In the genomic region with DNA sequence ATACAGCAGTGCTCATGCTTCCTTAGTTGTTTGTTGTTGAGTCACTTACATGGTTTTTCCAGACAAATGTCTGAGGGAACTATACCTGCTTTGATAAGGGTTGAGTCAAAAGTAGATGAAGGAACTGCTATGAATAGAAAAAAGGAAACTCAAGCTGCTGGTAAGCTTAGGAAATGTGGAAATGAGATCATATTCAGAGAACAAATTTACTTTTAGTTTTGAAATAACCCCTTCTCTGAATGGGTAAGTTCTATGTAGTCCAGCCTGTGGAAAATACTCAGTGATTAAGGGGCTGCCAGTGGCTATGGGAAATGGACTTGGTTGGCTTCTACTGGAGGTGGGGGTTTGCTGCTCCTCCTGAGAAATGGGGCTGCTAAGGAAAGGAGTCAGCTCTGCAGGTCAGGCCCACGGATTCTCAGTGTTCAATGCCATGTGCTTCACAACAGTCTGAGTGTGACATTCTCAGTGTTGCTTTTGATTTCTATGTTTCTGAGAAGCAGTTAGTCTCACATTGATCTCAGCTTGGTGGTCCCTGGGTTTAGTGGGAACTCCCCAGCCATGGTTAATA, we compare ENCODE assay signal across 8 cellular contexts. TPM values are rescaled to one million over a fixed set of nuclear protein-coding genes. Genes with fewer than 3 reads are reported as not detected.
A peak's percentile ranks its signal among the peaks of the same experiment; 100 is the strongest.
DNase-seq lines count a peak whose midpoint lies in the region; ATAC-seq, FAIRE-seq and TF ChIP-seq lines count a peak whose summit lies in the region.

No MANE protein-coding gene starts in this region.

- H2BK20ac ChIP-seq in H1 (ENCODE audit: low read length): no peak overlapping the region

- no peak overlapping the region for H3K27ac ChIP-seq in H1 (ENCODE audit: low read depth, low read length)

- no peak for TF ChIP-seq RAD21 in H1 (IDR thresholded peaks at IDR 0.05 in 1 of 2, conservative IDR thresholded peaks at IDR 0.05 in 1 of 2; ENCODE audit: low read depth in 2 of 2, low read length in 2 of 2)

- no peak overlapping the region for H3K4me2 ChIP-seq in H1 (ENCODE audit: insufficient read depth in 1 of 2, low read depth in 2 of 2, low read length in 2 of 2)

- H3K27me3 Mint-ChIP-seq in T-helper 17 cell: no peaks in the 10 kb centered on the region

- no peak overlapping the region for H3K18ac ChIP-seq in H1 (ENCODE audit: extremely low read depth, low read length)

- H4K20me1 ChIP-seq in H1 (replicated peaks in 1 of 2; ENCODE audit: control insufficient read depth in 1 of 2, insufficient read depth in 2 of 2, low read length in 2 of 2): no peaks in the 10 kb centered on the region

- no peak overlapping the region for H3K23ac ChIP-seq in H1 (ENCODE audit: insufficient read length)

- H3K36me3 Mint-ChIP-seq in T-helper 17 cell (ENCODE audit: low read depth): no peaks in the 10 kb centered on the region

- H3K23me2 ChIP-seq in H1 (ENCODE audit: low read depth, low read length): no peaks in the 10 kb centered on the region

- DNase-seq in T-helper 17 cell (no peak), H1 (ENCODE audit: low read depth in 1 of 2, low spot score in 2 of 2) (no peak), HEK293T (ENCODE audit: extremely low spot score) (no peak), HTR-8/SVneo (ENCODE audit: insufficient read length, low spot score) (no peak), NCI-H2227 (lab: John Stamatoyannopoulos, UW; ENCODE audit: unreplicated experiment) (no peak)
- DNase-seq in stimulated activated CD4-positive, alpha-beta T cell treated with anti-CD3 and anti-CD28 coated beads, Interleukin-1b, Interleukin-23, amount 100 ng/mL, for 48 hours: peak; percentile 77

- H3K79me2 ChIP-seq in H1 (ENCODE audit: control insufficient read depth in 1 of 2, insufficient read depth in 2 of 2, low read length in 2 of 2): no peaks in the 10 kb centered on the region

- no peaks in the 10 kb centered on the region for H3K36me3 ChIP-seq in H1 (ENCODE audit: control insufficient read depth in 2 of 4, insufficient read depth in 4 of 4, low read length in 3 of 4)

- H4K91ac ChIP-seq in H1 (replicated peaks; ENCODE audit: insufficient read length, low read length): no peak overlapping the region

- H2BK12ac ChIP-seq in H1 (ENCODE audit: low read depth, low read length): no peak overlapping the region

- TF ChIP-seq POLR2A in H1 (IDR thresholded peaks at IDR 0.05; ENCODE audit: control extremely low read depth in 1 of 2, low read depth in 2 of 2, low read length in 2 of 2): no peak

- H3K4me1 ChIP-seq in H1 (replicated peaks in 1 of 4; ENCODE audit: control insufficient read depth in 3 of 4, insufficient read depth in 4 of 4, low read length in 3 of 4): no peaks in the 10 kb centered on the region

- no peak overlapping the region for H3K56ac ChIP-seq in H1 (replicated peaks; ENCODE audit: insufficient read length, low read depth, low read length)

- H2AK5ac ChIP-seq in H1 (ENCODE audit: low read depth, low read length): no peak overlapping the region

- H3K4me3 Mint-ChIP-seq in T-helper 17 cell: no peak overlapping the region

- peaks cover 24% of the 10 kb centered on the region for H3K4me1 Mint-ChIP-seq in T-helper 17 cell

- peak; percentile 63 for ATAC-seq in GM18870 (IDR thresholded peaks at IDR 0.05; ENCODE audit: unreplicated experiment)
- ATAC-seq in HG02943 (IDR thresholded peaks at IDR 0.05; ENCODE audit: low read depth, unreplicated experiment): peak; percentile 48
- ATAC-seq in T-helper 17 cell: peak; percentile 6

- WGBS in H1 (ENCODE audit: extremely low coverage in 1 of 2, insufficient coverage in 1 of 2, insufficient read length in 1 of 2, insufficient replicate concordance in 2 of 2, low coverage in 1 of 2, low lambda C conversion rate in 2 of 2, missing lambda C conversion rate in 1 of 2), 2 experiments: 69% methylated on average over 1 of the region's 1 CpG; no CpG with 5 or more reads in 1 of the 2 experiments

- H3K4ac ChIP-seq in H1 (replicated peaks; ENCODE audit: insufficient read length, low read depth, low read length): no peak overlapping the region

- no peak overlapping the region for H3K4me3 ChIP-seq in H1 (ENCODE audit: extremely low read depth in 1 of 4, insufficient read depth in 2 of 4, low read depth in 3 of 4, low read length in 4 of 4)

- no peaks in the 10 kb centered on the region for H3K79me1 ChIP-seq in H1 (ENCODE audit: low read depth, low read length)

- H4K5ac ChIP-seq in H1 (ENCODE audit: insufficient read length, low read depth, low read length): no peak overlapping the region

- no peak overlapping the region for H2BK15ac ChIP-seq in H1 (ENCODE audit: low read length)

- H3K9me3 ChIP-seq in T-helper 17 cell (ENCODE audit: control insufficient read depth, low read length, poor library complexity, severe bottlenecking) (no peaks in the 10 kb centered on the region), H1 (ENCODE audit: insufficient read depth in 2 of 2, low read depth in 1 of 2, low read length in 1 of 2) (no peaks in the 10 kb centered on the region)

- FAIRE-seq in H1 (lab: Jason Lieb, UNC): no peak
- no peak for FAIRE-seq in HTR-8/SVneo (lab: Jason Lieb, UNC)

- H3K14ac ChIP-seq in H1 (ENCODE audit: insufficient read length): no peak overlapping the region

- no peak overlapping the region for H4K8ac ChIP-seq in H1 (ENCODE audit: extremely low read depth, insufficient read depth, low read length)

- H3K27me3 ChIP-seq in H1 (replicated peaks in 1 of 4; ENCODE audit: control insufficient read depth in 3 of 4, extremely low read depth in 1 of 4, insufficient read depth in 3 of 4, low read length in 3 of 4): no peaks in the 10 kb centered on the region

- no peak overlapping the region for H2BK5ac ChIP-seq in H1 (ENCODE audit: low read depth, low read length)

- no peak overlapping the region for H3K9ac ChIP-seq in H1 (replicated peaks in 1 of 4; ENCODE audit: extremely low read depth in 1 of 4, low read depth in 3 of 4, low read length in 3 of 4)

- TF ChIP-seq CTCF in H1 (IDR thresholded peaks at IDR 0.05; ENCODE audit: control extremely low read depth in 1 of 3, insufficient read depth in 1 of 3, low read depth in 1 of 3, low read length in 3 of 3): no peak

- no peak overlapping the region for H2BK120ac ChIP-seq in H1 (replicated peaks; ENCODE audit: low read depth, low read length)

- CTCF ChIA-PET in H1 (lab: Charles Lee; ENCODE audit: partially characterized antibody): interaction anchor here (0.6 to 1.2 kb wide), 4 partner anchors 18 to 473 kb away, joined by 3 to 4 read pairs (median 4); no protein-coding TSS in a partner anchor
- CTCF ChIA-PET in HEK293T (lab: Yijun Ruan, JAX): interaction anchor here (0.6 kb wide), 2 partner anchors 11 to 206 kb away, joined by 3 read pairs; no protein-coding TSS in a partner anchor

- H2AFZ ChIP-seq in H1 (ENCODE audit: low read length): 0 out of 2 replicates have a peak overlapping the region, but pooled peaks have one; percentile 76

- TF ChIP-seq EP300 in H1 (IDR thresholded peaks at IDR 0.05; ENCODE audit: borderline replicate concordance in 1 of 2, low read depth in 2 of 2, low read length in 2 of 2): no peak

- no peak overlapping the region for H3K27ac Mint-ChIP-seq in T-helper 17 cell

- POLR2A ChIA-PET in H1 (lab: Charles Lee; ENCODE audit: partially characterized antibody): no interaction called here
- POLR2A ChIA-PET in HEK293T (lab: Yijun Ruan, JAX): interaction anchor here (0.6 to 0.8 kb wide), 2 partner anchors 8 to 10 kb away, joined by 3 to 4 read pairs; no protein-coding TSS in a partner anchor

TF ChIP-seq in H1, 55 proteins besides CTCF, POLR2A, EP300 and RAD21:
- TF ChIP-seq, protein P1, sequence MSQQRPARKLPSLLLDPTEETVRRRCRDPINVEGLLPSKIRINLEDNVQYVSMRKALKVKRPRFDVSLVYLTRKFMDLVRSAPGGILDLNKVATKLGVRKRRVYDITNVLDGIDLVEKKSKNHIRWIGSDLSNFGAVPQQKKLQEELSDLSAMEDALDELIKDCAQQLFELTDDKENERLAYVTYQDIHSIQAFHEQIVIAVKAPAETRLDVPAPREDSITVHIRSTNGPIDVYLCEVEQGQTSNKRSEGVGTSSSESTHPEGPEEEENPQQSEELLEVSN (IDR thresholded peaks at IDR 0.05): no peak
- TF ChIP-seq CHD1 (IDR thresholded peaks at IDR 0.05; ENCODE audit: low read depth, low read length): no peak
TF ChIP-seq in H1: peak in this region for 0.

TF ChIP-seq in HEK293T, 16 proteins besides CTCF, POLR2A, EP300 and RAD21:
- TF ChIP-seq SUZ12 (IDR thresholded peaks at IDR 0.05) (no peak), ARNT (IDR thresholded peaks at IDR 0.05) (no peak), FOXK2 (IDR thresholded peaks at IDR 0.05) (no peak), ZNF384 (IDR thresholded peaks at IDR 0.05) (no peak), LEF1 (IDR thresholded peaks at IDR 0.05; ENCODE audit: borderline replicate concordance) (no peak), L3MBTL2 (conservative IDR thresholded peaks at IDR 0.05) (no peak), BHLHE40 (IDR thresholded peaks at IDR 0.05; ENCODE audit: borderline replicate concordance) (no peak), NFRKB (IDR thresholded peaks at IDR 0.05) (no peak)
- TF ChIP-seq, protein P2, sequence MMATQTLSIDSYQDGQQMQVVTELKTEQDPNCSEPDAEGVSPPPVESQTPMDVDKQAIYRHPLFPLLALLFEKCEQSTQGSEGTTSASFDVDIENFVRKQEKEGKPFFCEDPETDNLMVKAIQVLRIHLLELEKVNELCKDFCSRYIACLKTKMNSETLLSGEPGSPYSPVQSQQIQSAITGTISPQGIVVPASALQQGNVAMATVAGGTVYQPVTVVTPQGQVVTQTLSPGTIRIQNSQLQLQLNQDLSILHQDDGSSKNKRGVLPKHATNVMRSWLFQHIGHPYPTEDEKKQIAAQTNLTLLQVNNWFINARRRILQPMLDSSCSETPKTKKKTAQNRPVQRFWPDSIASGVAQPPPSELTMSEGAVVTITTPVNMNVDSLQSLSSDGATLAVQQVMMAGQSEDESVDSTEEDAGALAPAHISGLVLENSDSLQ (IDR thresholded peaks at IDR 0.05): no peak

RNA-seq across cellular contexts. Expression of a gene that starts 47.7 kb away (rescaled TPM):
- 10 to 100 TPM; 32.0 to 51.9 TPM for total RNA-seq in T-helper 17 cell
- 21.6 and 22.9 TPM in 2 replicates for total RNA-seq in H1 (2021; fragmentation: NEBNext Ultra II Directional; extraction: Animal tissue kit (Norgen Biotek cat#: 25700))
- polyA plus RNA-seq in H1 (2011; rRNA removed): 13.2 and 31.2 TPM in 2 replicates
- 49.0 TPM for polyA plus RNA-seq in H1 (2011; cell fraction: cytosol; rRNA removed)
- polyA plus RNA-seq in H1 (2011; cell fraction: nucleus; rRNA removed): 23.8 TPM
- 47.6 to 52.5 TPM (median 49.8 TPM) in 4 replicates for polyA plus RNA-seq in H1 (2012, experiment 1 of 2)
- 6.8 TPM for polyA plus RNA-seq in H1 (2012, experiment 2 of 2)
- 21.4 TPM for polyA plus RNA-seq in H1 (2013, experiment 1 of 2)
- polyA plus RNA-seq in H1 (2013, experiment 2 of 2): 21.3 TPM
- polyA minus RNA-seq in H1 (2011; rRNA and poly(A)+ RNA removed): 23.9 and 28.2 TPM in 2 replicates
- 8.4 TPM for polyA minus RNA-seq in H1 (2011; cell fraction: cytosol; rRNA and poly(A)+ RNA removed)
- 34.3 TPM for polyA minus RNA-seq in H1 (2011; cell fraction: nucleus; rRNA and poly(A)+ RNA removed)

Comparison
In these comparisons a context has a peak if more than half of its experiments do, and no peak if none do; other contexts are left out.
1. ATAC-seq: peak in every context shown above with its lines; median percentile 63 in GM18870; 48 in HG02943; 6 in T-helper 17 cell.